In genomic region chr17:36183811-36184765, GRCh38 we compare ENCODE assay signal across 10 cellular contexts. TPM values are rescaled to one million over a fixed set of nuclear protein-coding genes. Genes with fewer than 3 reads are reported as not detected.
DNase-seq lines count a peak whose midpoint lies in the region; ATAC-seq, FAIRE-seq and TF ChIP-seq lines count a peak whose summit lies in the region.
"Had no signal": no experiment of that assay in that cellular context is flagged by ENCODE, and none has a peak within 500 bp of the region (broad histone marks: within the 10 kb centered on the region; RNA-seq: fewer than 3 reads in every experiment).

No MANE protein-coding gene starts in this region.

- no peak for FAIRE-seq in pancreas (lab: Jason Lieb, UNC)

- H3K4me3 ChIP-seq in NT2/D1 (ENCODE audit: insufficient read length, low read depth) (peak overlapping the region; percentile 49), fibroblast of pulmonary artery (replicated peaks; ENCODE audit: low read depth, low read length) (peak overlapping the region; percentile 54), pancreas (peak overlapping the region in 3 of 4 donors; percentile 53 to 88 (median 59))
- no peak overlapping the region for H3K4me3 ChIP-seq in effector memory CD4-positive, alpha-beta T cell (ENCODE audit: insufficient read depth, low read depth, low read length, poor library complexity, severe bottlenecking)

- peak overlapping the region; percentile 79 for H3K9ac ChIP-seq in NT2/D1 (ENCODE audit: insufficient read length, low read depth)

- H3K4me1 ChIP-seq in NT2/D1 (ENCODE audit: insufficient read depth, insufficient read length), result peaks cover 9% of the 10 kb centered on the region
- H3K4me1 ChIP-seq in pancreas, result no peaks in the 10 kb centered on the region
- H3K4me1 ChIP-seq in effector memory CD4-positive, alpha-beta T cell (ENCODE audit: control insufficient read depth, insufficient read depth, low read length, poor library complexity, severe bottlenecking), result no peaks in the 10 kb centered on the region

- peaks cover 30% of the 10 kb centered on the region for H3K27me3 ChIP-seq in NT2/D1 (ENCODE audit: insufficient read depth, insufficient read length)
- H3K27me3 ChIP-seq in pancreas, result no peaks in the 10 kb centered on the region
- H3K27me3 ChIP-seq in effector memory CD4-positive, alpha-beta T cell (replicated peaks; ENCODE audit: control insufficient read depth, insufficient read depth, low read length, poor library complexity, severe bottlenecking), result peaks cover 16% of the 10 kb centered on the region

- TF ChIP-seq CTCF in fibroblast of pulmonary artery (IDR thresholded peaks at IDR 0.05; ENCODE audit: low read length, missing control alignments), result no peak
- TF ChIP-seq CTCF in pancreas (IDR thresholded peaks at IDR 0.05), result no peak

- ATAC-seq in pancreas (no peak), HG03025 (IDR thresholded peaks at IDR 0.05; ENCODE audit: low FRiP score, unreplicated experiment) (no peak)

- H3K9me3 ChIP-seq in NT2/D1 (ENCODE audit: insufficient read depth, low read length) (no peaks in the 10 kb centered on the region), pancreas (no peaks in the 10 kb centered on the region)
- no peaks in the 10 kb centered on the region for H3K9me3 ChIP-seq in effector memory CD4-positive, alpha-beta T cell (ENCODE audit: control insufficient read depth, low read length)

- peak; percentile 0 for DNase-seq in CD1c-positive myeloid dendritic cell (ENCODE audit: extremely low spot score)
- DNase-seq in NT2/D1 (ENCODE audit: low read depth, low spot score), result no peak
- no peak for DNase-seq in fibroblast of pulmonary artery (ENCODE audit: low read depth)
- peak in 1 of 6 donors; percentile 60 for DNase-seq in pancreas
- DNase-seq in cerebellar nuclear complex (lab: John Stamatoyannopoulos, UW), result no peak
- DNase-seq in effector memory CD4-positive, alpha-beta T cell, result no peak
- DNase-seq in NCI-H146 (lab: John Stamatoyannopoulos, UW), result no peak
- DNase-seq: NCI-H2029 treated with DMSO at 0.1 percent for 48 hours; stimulated activated CD4-positive, alpha-beta T cell treated with anti-CD3 and anti-CD28 coated beads, Interleukin-2, amount 100 ng/mL, for 48 hours had no signal

- no peaks in the 10 kb centered on the region for H3K36me3 ChIP-seq in NT2/D1 (ENCODE audit: insufficient read depth, insufficient read length, low read length)
- no peaks in the 10 kb centered on the region for H3K36me3 ChIP-seq in pancreas
- H3K36me3 ChIP-seq in effector memory CD4-positive, alpha-beta T cell (ENCODE audit: control insufficient read depth, insufficient read depth, low read length), result no peaks in the 10 kb centered on the region

- H3K27ac ChIP-seq in pancreas, result no peak overlapping the region
- no peak overlapping the region for H3K27ac ChIP-seq in effector memory CD4-positive, alpha-beta T cell (ENCODE audit: insufficient read depth, low read length, poor library complexity, severe bottlenecking)

- intact Hi-C loops in pancreas (cut with DNase I), result loop anchor here in 1 of 3 donors (5.0 kb wide), 1 partner anchor 62 kb away; no protein-coding TSS in a partner anchor

- WGBS in pancreas, 2 donors, result 76 to 81% methylated on average over 16 of the region's 16 CpGs

RNA-seq across cellular contexts. Expression of gene TBC1D3B, which starts 7.7 kb away (rescaled TPM):
- 1 to 10 TPM; 2.2 to 5.7 (median 3.4) TPM for total RNA-seq in pancreas
- 1 to 10 TPM; 3.9 to 4.5 TPM for polyA plus RNA-seq in pancreas

RNA-seq across cellular contexts. Expression of gene CCL3L1, which starts 12.5 kb away (rescaled TPM):
- total RNA-seq in pancreas, result under 1 TPM in 3 of 6 donors, not detected in 3; 0.32 to 0.44 (median 0.43) TPM
- under 1 TPM in 1 of 2 donors, not detected in 1; 0.38 TPM for polyA plus RNA-seq in pancreas

RNA-seq across cellular contexts. Expression of gene CCL4L2, which starts 26.8 kb away (rescaled TPM):
- under 1 TPM in 2 of 6 donors, not detected in 4; 0.76 to 0.90 TPM for total RNA-seq in pancreas
- polyA plus RNA-seq in pancreas, result under 1 TPM in 1 of 2 donors, not detected in 1; 0.16 TPM
